13 cellular contexts compared by ENCODE assay signal in the genomic region with DNA sequence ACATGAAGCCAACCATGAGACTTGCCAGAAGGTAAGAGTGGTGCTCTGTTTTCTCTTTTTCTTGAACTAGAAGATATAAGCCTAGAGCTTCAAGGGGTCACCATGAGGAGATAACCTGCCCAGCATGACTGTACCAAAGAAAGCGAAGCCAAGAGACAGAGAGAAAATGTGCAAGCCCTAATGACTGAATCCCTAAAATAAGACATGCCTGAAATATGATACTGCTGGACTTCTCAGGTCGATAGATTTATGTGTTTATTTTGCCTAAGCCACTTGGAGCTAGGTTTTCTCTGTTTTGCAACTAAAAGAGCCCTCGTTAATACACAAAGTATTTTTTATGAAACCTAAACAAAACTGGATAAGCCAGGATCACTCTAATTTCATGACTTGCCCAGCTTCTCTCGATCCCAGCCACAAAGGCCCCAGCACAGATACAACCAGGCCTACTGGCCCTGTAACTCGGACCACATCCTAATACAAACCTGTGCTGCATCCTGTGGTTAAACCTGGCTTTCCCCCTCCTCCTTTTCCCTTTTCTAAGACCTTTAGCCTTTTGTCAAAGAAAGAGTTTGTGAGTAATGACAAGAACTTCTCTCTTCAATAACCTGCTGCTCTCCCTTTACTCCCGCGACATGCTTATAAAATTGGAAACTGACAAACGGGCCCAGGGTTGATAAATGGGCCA.
DNase-seq lines count a peak whose midpoint lies in the region; ATAC-seq, FAIRE-seq and TF ChIP-seq lines count a peak whose summit lies in the region.
"Had no signal": no experiment of that assay in that cellular context is flagged by ENCODE, and none has a peak within 500 bp of the region (broad histone marks: within the 10 kb centered on the region; RNA-seq: fewer than 3 reads in every experiment).

No MANE protein-coding gene starts in this region.

- H2BK12ac ChIP-seq in trophoblast cell (ENCODE audit: low read length): no peak overlapping the region

- H2BK120ac ChIP-seq in trophoblast cell (ENCODE audit: insufficient read depth, low read length, poor library complexity): no peak overlapping the region

- DNase-seq in breast epithelium (ENCODE audit: low spot score in 2 of 2) (no peak), MCF 10A (ENCODE audit: unreplicated experiment) (no peak), ascending aorta (ENCODE audit: low spot score in 2 of 2) (no peak), lung (ENCODE audit: low spot score) (no peak), upper lobe of right lung (no peak), RCC 7860 (ENCODE audit: low spot score) (no peak), SK-N-SH (no peak), trophoblast cell (no peak)
- DNase-seq: activated T-cell treated with anti-CD3 and anti-CD28 coated beads for 4 hours, foreskin melanocyte, naive B cell, SW 1271 had no signal

- TF ChIP-seq POLR2A in breast epithelium (IDR thresholded peaks at IDR 0.05): no peak

- H3K79me2 ChIP-seq in SK-N-SH (ENCODE audit: insufficient read depth) (peaks cover 19% of the 10 kb centered on the region), trophoblast cell (ENCODE audit: control insufficient read depth, insufficient read depth, low read length, poor library complexity) (no peaks in the 10 kb centered on the region)

- H2AK5ac ChIP-seq in trophoblast cell (ENCODE audit: low read length): no peak overlapping the region

- H4K12ac ChIP-seq in trophoblast cell (ENCODE audit: low read depth, low read length): no peak overlapping the region

- no peak overlapping the region for H4K8ac ChIP-seq in trophoblast cell (ENCODE audit: low read depth, low read length)

- intact Hi-C loops in breast epithelium (cut with DNase I; ENCODE audit: low total_unique reads) (no loop called here), MCF 10A (cut with micrococcal nuclease) (no loop called here), ascending aorta (cut with DNase I) (no loop called here), upper lobe of right lung (cut with DNase I) (no loop called here)

- CTCF ChIA-PET in MCF 10A (lab: Yijun Ruan, JAX) (interaction anchor here (0.6 to 1.5 kb wide), 5 partner anchors 10 to 1050 kb away, joined by 3 to 5 read pairs (median 4); no protein-coding TSS in a partner anchor), SK-N-SH (lab: Yijun Ruan, JAX) (interaction anchor here (0.8 to 1.1 kb wide), 2 partner anchors 10 to 187 kb away, joined by 3 read pairs; no protein-coding TSS in a partner anchor)

- H3K14ac ChIP-seq in trophoblast cell (ENCODE audit: low read length): no peak overlapping the region

- H3K36me3 ChIP-seq in breast epithelium (no peaks in the 10 kb centered on the region), ascending aorta (no peaks in the 10 kb centered on the region), lung (ENCODE audit: control insufficient read depth in 2 of 2, insufficient read depth in 2 of 2, low read length in 2 of 2) (no peaks in the 10 kb centered on the region), upper lobe of right lung (no peaks in the 10 kb centered on the region), SK-N-SH (replicated peaks in 1 of 2; ENCODE audit: control insufficient read depth in 1 of 2, insufficient read depth in 2 of 2, low read length in 1 of 2) (peaks cover 2 to 62% of the 10 kb centered on the region in 2 experiments), trophoblast cell (ENCODE audit: control insufficient read depth in 1 of 2, insufficient read depth in 2 of 2, low read length in 2 of 2) (peaks cover 2 to 9% of the 10 kb centered on the region in 2 experiments)

- no peak for ATAC-seq in lung (ENCODE audit: insufficient read depth, low FRiP score)
- no peak for ATAC-seq in upper lobe of right lung

- H3K4me3 Mint-ChIP-seq in MCF 10A (ENCODE audit: unreplicated experiment): no peak overlapping the region
- H3K4me3 Mint-ChIP-seq: naive B cell had no signal

- TF ChIP-seq CTCF in breast epithelium (IDR thresholded peaks at IDR 0.05): no peak
- TF ChIP-seq CTCF in MCF 10A (IDR thresholded peaks at IDR 0.05; ENCODE audit: unreplicated experiment): no peak
- TF ChIP-seq CTCF in ascending aorta (IDR thresholded peaks at IDR 0.05): no peak
- no peak for TF ChIP-seq CTCF in lung (IDR thresholded peaks at IDR 0.05; ENCODE audit: control extremely low read depth, extremely low read depth)
- no peak for TF ChIP-seq CTCF in upper lobe of right lung (IDR thresholded peaks at IDR 0.05)
- TF ChIP-seq CTCF in SK-N-SH (IDR thresholded peaks at IDR 0.05): no peak

- no peak overlapping the region for H3K27ac Mint-ChIP-seq in MCF 10A (ENCODE audit: low read depth, unreplicated experiment)
- H3K27ac Mint-ChIP-seq: naive B cell had no signal

- H3K4me2 ChIP-seq in SK-N-SH: no peak overlapping the region
- no peak overlapping the region for H3K4me2 ChIP-seq in trophoblast cell (ENCODE audit: low read length)

- H4K91ac ChIP-seq in trophoblast cell (ENCODE audit: low read depth, low read length): no peak overlapping the region

- H3K27me3 ChIP-seq in breast epithelium (no peaks in the 10 kb centered on the region), ascending aorta (no peaks in the 10 kb centered on the region), lung (ENCODE audit: control insufficient read depth, insufficient read depth) (no peaks in the 10 kb centered on the region), upper lobe of right lung (no peaks in the 10 kb centered on the region), SK-N-SH (ENCODE audit: insufficient read depth) (no peaks in the 10 kb centered on the region), trophoblast cell (ENCODE audit: insufficient read depth, low read length) (no peaks in the 10 kb centered on the region)

- H3K9me3 Mint-ChIP-seq in MCF 10A (ENCODE audit: unreplicated experiment): peaks cover 8% of the 10 kb centered on the region

- 69% methylated on average over 8 of the region's 8 CpGs for WGBS in lung, 2 donors
- 89% methylated on average over 8 of the region's 8 CpGs for WGBS in SK-N-SH (ENCODE audit: low lambda C conversion rate)
- no CpG with 5 or more reads among the region's 8 CpGs for WGBS in trophoblast cell (ENCODE audit: extremely low coverage, insufficient coverage, insufficient read length)

- no peaks in the 10 kb centered on the region for H4K20me1 ChIP-seq in SK-N-SH (ENCODE audit: insufficient read depth)

- FAIRE-seq in RCC 7860 (lab: Jason Lieb, UNC): no peak

- H3K4me3 ChIP-seq in breast epithelium: no peak overlapping the region
- H3K4me3 ChIP-seq in ascending aorta: no peak overlapping the region
- H3K4me3 ChIP-seq in lung: no peak overlapping the region
- H3K4me3 ChIP-seq in upper lobe of right lung: no peak overlapping the region
- H3K4me3 ChIP-seq in SK-N-SH (ENCODE audit: low read depth in 2 of 2, low read length in 1 of 2): no peak overlapping the region
- H3K4me3 ChIP-seq in trophoblast cell (ENCODE audit: low read depth, low read length): no peak overlapping the region

- peak overlapping the region; percentile 23 to 81 for H3K27ac ChIP-seq in breast epithelium
- peak overlapping the region; percentile 69 to 72 for H3K27ac ChIP-seq in ascending aorta
- H3K27ac ChIP-seq in lung (ENCODE audit: low read depth in 1 of 2, low read length in 1 of 2): peak overlapping the region; percentile 58 to 73
- H3K27ac ChIP-seq in upper lobe of right lung: peak overlapping the region; percentile 56
- no peak overlapping the region for H3K27ac ChIP-seq in SK-N-SH (ENCODE audit: low read depth in 2 of 2, low read length in 1 of 2)
- no peak overlapping the region for H3K27ac ChIP-seq in trophoblast cell (ENCODE audit: low read depth, low read length)
- H3K27ac ChIP-seq: HL-60 had no signal

- no TSS peak for BruUV-seq in MCF 10A (replicated peaks; lab: Mats Ljungman, UMichigan)

- H3K18ac ChIP-seq in trophoblast cell (ENCODE audit: low read length): no peak overlapping the region

- no peak overlapping the region for H3K23ac ChIP-seq in trophoblast cell (ENCODE audit: low read length)

- no peaks in the 10 kb centered on the region for H3K27me3 Mint-ChIP-seq in MCF 10A (ENCODE audit: insufficient read depth, unreplicated experiment)
- H3K27me3 Mint-ChIP-seq: naive B cell had no signal

- no peak for TF ChIP-seq EP300 in SK-N-SH (IDR thresholded peaks at IDR 0.05; ENCODE audit: borderline replicate concordance in 1 of 2, low read depth in 1 of 2, low read length in 1 of 2)

- H3K4me1 Mint-ChIP-seq in MCF 10A (ENCODE audit: insufficient read depth, unreplicated experiment): no peaks in the 10 kb centered on the region
- H3K4me1 Mint-ChIP-seq: naive B cell had no signal

- no peak overlapping the region for H2BK5ac ChIP-seq in trophoblast cell (ENCODE audit: low read depth, low read length, poor library complexity)

- peaks cover 4 to 23% of the 10 kb centered on the region in 2 donors for H3K9me3 ChIP-seq in breast epithelium
- H3K9me3 ChIP-seq in ascending aorta: peaks cover 8 to 22% of the 10 kb centered on the region in 2 donors
- peaks cover 6 to 13% of the 10 kb centered on the region in 2 donors for H3K9me3 ChIP-seq in lung (ENCODE audit: control insufficient read depth in 2 of 2, insufficient read depth in 1 of 2, low read length in 1 of 2)
- H3K9me3 ChIP-seq in upper lobe of right lung: peaks cover 22% of the 10 kb centered on the region
- H3K9me3 ChIP-seq in SK-N-SH: peaks cover 16% of the 10 kb centered on the region
- H3K9me3 ChIP-seq in trophoblast cell (ENCODE audit: insufficient read depth, low read depth, low read length): peaks cover 10% of the 10 kb centered on the region

- H3K9me2 ChIP-seq in SK-N-SH: no peaks in the 10 kb centered on the region

- POLR2A ChIA-PET in MCF 10A (lab: Yijun Ruan, JAX): interaction anchor here (1.2 kb wide), 1 partner anchor 10 kb away, joined by 4 read pairs; no protein-coding TSS in a partner anchor
- POLR2A ChIA-PET in SK-N-SH (lab: Yijun Ruan, JAX): no interaction called here

- no peak for TF ChIP-seq RAD21 in SK-N-SH (IDR thresholded peaks at IDR 0.05; ENCODE audit: low read length)

- H3K4ac ChIP-seq in trophoblast cell (ENCODE audit: low read depth, low read length): no peak overlapping the region

- H3K4me1 ChIP-seq in breast epithelium (no peaks in the 10 kb centered on the region), ascending aorta (peaks cover 0 to 7% of the 10 kb centered on the region in 2 donors), lung (ENCODE audit: control insufficient read depth in 2 of 2, insufficient read depth in 2 of 2, low read length in 2 of 2) (peaks cover 4 to 7% of the 10 kb centered on the region in 2 donors), upper lobe of right lung (peaks cover 17% of the 10 kb centered on the region), SK-N-SH (ENCODE audit: control insufficient read depth in 1 of 2, insufficient read depth in 2 of 2, low read depth in 1 of 2, low read length in 1 of 2) (no peaks in the 10 kb centered on the region), trophoblast cell (ENCODE audit: control insufficient read depth in 1 of 2, insufficient read depth in 2 of 2, low read length in 2 of 2) (no peaks in the 10 kb centered on the region)

- H2AFZ ChIP-seq in SK-N-SH (ENCODE audit: low read depth) (no peak overlapping the region), trophoblast cell (ENCODE audit: insufficient read depth, low read length, poor library complexity) (no peak overlapping the region)

- H3K9ac ChIP-seq in SK-N-SH: no peak overlapping the region
- H3K9ac ChIP-seq in trophoblast cell (ENCODE audit: low read length): no peak overlapping the region

- no peaks in the 10 kb centered on the region for H3K79me1 ChIP-seq in trophoblast cell (ENCODE audit: low read length)

- peaks cover 68% of the 10 kb centered on the region for H3K36me3 Mint-ChIP-seq in MCF 10A (ENCODE audit: insufficient read depth, unreplicated experiment)

- peaks cover 3% of the 10 kb centered on the region for H3F3A ChIP-seq in SK-N-SH (replicated peaks; ENCODE audit: insufficient read depth)

Comparison
In these comparisons a context has a peak if more than half of its experiments do, and no peak if none do; other contexts are left out.
1. H3K27ac ChIP-seq: peak in breast epithelium (2 of 2), ascending aorta (2 of 2), lung (2 of 2) and upper lobe of right lung (single experiment); none in SK-N-SH (0 of 2) and trophoblast cell (single experiment).